Comparison of ENCODE assay signal across 13 cellular contexts in genomic region chr2:169139145-169139544, GRCh38.
DNase-seq lines count a peak whose midpoint lies in the region; ATAC-seq and TF ChIP-seq lines count a peak whose summit lies in the region.
"Had no signal": no experiment of that assay in that cellular context is flagged by ENCODE, and none has a peak within 500 bp of the region (broad histone marks: within the 10 kb centered on the region; RNA-seq: fewer than 3 reads in every experiment).

No MANE protein-coding gene starts in this region.

- no peak for ATAC-seq in T-helper 17 cell

- H3K18ac ChIP-seq in mesendoderm (ENCODE audit: low read length) = peak overlapping the region; percentile 63

- H2BK15ac ChIP-seq in mesendoderm (replicated peaks; ENCODE audit: low read depth) = peak overlapping the region; percentile 48

- WGBS in mesendoderm (ENCODE audit: extremely low coverage, insufficient coverage, low lambda C conversion rate) = no CpG with 5 or more reads among the region's 7 CpGs

- H3K9me2 ChIP-seq in MM.1S (replicated peaks; ENCODE audit: insufficient read depth, low read length) = no peaks in the 10 kb centered on the region

- H3K27ac ChIP-seq in MM.1S (ENCODE audit: low read length) (no peak overlapping the region), mesendoderm (ENCODE audit: low read depth, low read length) (no peak overlapping the region)
- H3K27ac ChIP-seq: BLaER1 treated with 17β-estradiol and CSF1 and Interleukin-3, amounts not matched to agents 10 nM and 100 nM had no signal

- H3K9ac ChIP-seq in MM.1S (ENCODE audit: low read length) (no peak overlapping the region), mesendoderm (ENCODE audit: low read length) (no peak overlapping the region)
- H3K9ac ChIP-seq: BLaER1 treated with 17β-estradiol and CSF1 and Interleukin-3, amounts not matched to agents 10 nM and 100 nM had no signal

- peak; percentile 15 for DNase-seq in NCI-H748 (lab: John Stamatoyannopoulos, UW; ENCODE audit: unreplicated experiment)
- DNase-seq in NCI-H748 treated with DMSO at 0.1 percent for 48 hours (lab: John Stamatoyannopoulos, UW) = no peak
- no peak for DNase-seq in MM.1S
- DNase-seq in T-helper 17 cell = no peak
- peak; percentile 13 for DNase-seq in mesendoderm
- no peak for DNase-seq in H7
- DNase-seq in NCI-H1105 treated with DMSO at 0.1 percent for 48 hours (lab: John Stamatoyannopoulos, UW) = no peak
- DNase-seq: ACHN; CD4-positive, CD25-positive, alpha-beta regulatory T cell; DMS53; GF-D8 had no signal

- H3K4me1 ChIP-seq in MM.1S (ENCODE audit: low read length) (peaks cover 37% of the 10 kb centered on the region), mesendoderm (ENCODE audit: control insufficient read depth, low read depth, low read length) (peaks cover 15% of the 10 kb centered on the region)

- no peaks in the 10 kb centered on the region for H3K79me2 ChIP-seq in MM.1S (ENCODE audit: low read length)
- H3K79me2 ChIP-seq in mesendoderm (ENCODE audit: control insufficient read depth, insufficient read depth, low read length) = no peaks in the 10 kb centered on the region

- H3K4me2 ChIP-seq in MM.1S (ENCODE audit: low read depth, low read length) (0 out of 2 replicates have a peak overlapping the region, but pooled peaks have one; percentile 54), mesendoderm (ENCODE audit: low read length) (no peak overlapping the region)
- H3K4me2 ChIP-seq: BLaER1 treated with 17β-estradiol and CSF1 and Interleukin-3, amounts not matched to agents 10 nM and 100 nM had no signal

- H3K56ac ChIP-seq in mesendoderm (ENCODE audit: low read length) = no peak overlapping the region

- peaks cover 6% of the 10 kb centered on the region for H3K4me1 Mint-ChIP-seq in T-helper 17 cell
- H3K4me1 Mint-ChIP-seq: CD4-positive, CD25-positive, alpha-beta regulatory T cell had no signal

- peak overlapping the region; percentile 75 for H2BK120ac ChIP-seq in mesendoderm (ENCODE audit: low read depth, low read length)

- H3K4me3 Mint-ChIP-seq in T-helper 17 cell = no peak overlapping the region
- H3K4me3 Mint-ChIP-seq: CD4-positive, CD25-positive, alpha-beta regulatory T cell; IgD-negative memory B cell had no signal

- H3K9me3 ChIP-seq in MM.1S (replicated peaks; ENCODE audit: insufficient read depth, low read length) (no peaks in the 10 kb centered on the region), T-helper 17 cell (ENCODE audit: control insufficient read depth, low read length, poor library complexity, severe bottlenecking) (no peaks in the 10 kb centered on the region)
- H3K9me3 ChIP-seq: BLaER1 treated with 17β-estradiol and CSF1 and Interleukin-3, amounts not matched to agents 10 nM and 100 nM had no signal

- peak overlapping the region; percentile 24 for H3K27ac Mint-ChIP-seq in T-helper 17 cell
- H3K27ac Mint-ChIP-seq: CD4-positive, CD25-positive, alpha-beta regulatory T cell; IgD-negative memory B cell had no signal

- no peak overlapping the region for H4K5ac ChIP-seq in mesendoderm (ENCODE audit: low read length)

- no peaks in the 10 kb centered on the region for H4K20me1 ChIP-seq in MM.1S (ENCODE audit: insufficient read depth, low read length)
- H4K20me1 ChIP-seq: BLaER1 treated with 17β-estradiol and CSF1 and Interleukin-3, amounts not matched to agents 10 nM and 100 nM had no signal

- H3K23ac ChIP-seq in mesendoderm (ENCODE audit: low read length) = no peak overlapping the region

- peaks cover 10% of the 10 kb centered on the region for H3F3A ChIP-seq in MM.1S (ENCODE audit: insufficient read depth, low read length)

- no peaks in the 10 kb centered on the region for H3K36me3 Mint-ChIP-seq in T-helper 17 cell (ENCODE audit: low read depth)
- H3K36me3 Mint-ChIP-seq: CD4-positive, CD25-positive, alpha-beta regulatory T cell; IgD-negative memory B cell had no signal

- H2AFZ ChIP-seq in MM.1S (ENCODE audit: low read length) = no peak overlapping the region; the same call in 1 of the 2 replicates

- no peaks in the 10 kb centered on the region for H3K27me3 ChIP-seq in MM.1S (replicated peaks; ENCODE audit: insufficient read depth, low read length)
- no peaks in the 10 kb centered on the region for H3K27me3 ChIP-seq in mesendoderm (ENCODE audit: insufficient read depth, low read length, poor library complexity)
- H3K27me3 ChIP-seq in H7 (ENCODE audit: control insufficient read depth, insufficient read depth, low read length) = no peaks in the 10 kb centered on the region
- H3K27me3 ChIP-seq: BLaER1 treated with 17β-estradiol and CSF1 and Interleukin-3, amounts not matched to agents 10 nM and 100 nM had no signal

- H2AK5ac ChIP-seq in mesendoderm (ENCODE audit: low read length) = no peak overlapping the region

- no peak overlapping the region for H2BK5ac ChIP-seq in mesendoderm (ENCODE audit: low read length)

- no peaks in the 10 kb centered on the region for H3K79me1 ChIP-seq in mesendoderm (ENCODE audit: low read length)

- no peaks in the 10 kb centered on the region for H3K36me3 ChIP-seq in MM.1S (replicated peaks; ENCODE audit: insufficient read depth, low read length)
- H3K36me3 ChIP-seq in mesendoderm (ENCODE audit: control insufficient read depth, insufficient read depth, low read length) = no peaks in the 10 kb centered on the region
- no peaks in the 10 kb centered on the region for H3K36me3 ChIP-seq in H7 (replicated peaks; ENCODE audit: control insufficient read depth, insufficient read depth, low read length)
- H3K36me3 ChIP-seq: BLaER1 treated with 17β-estradiol and CSF1 and Interleukin-3, amounts not matched to agents 10 nM and 100 nM had no signal

- TF ChIP-seq CTCF in MM.1S (IDR thresholded peaks at IDR 0.05; ENCODE audit: low read length) = no peak

- H3K27me3 Mint-ChIP-seq in T-helper 17 cell = peaks cover 6% of the 10 kb centered on the region
- H3K27me3 Mint-ChIP-seq: IgD-negative memory B cell had no signal

- H3K4ac ChIP-seq in mesendoderm (ENCODE audit: low read depth, low read length) = no peak overlapping the region

- no peak overlapping the region for H3K4me3 ChIP-seq in MM.1S (ENCODE audit: low read length)
- H3K4me3 ChIP-seq in mesendoderm (ENCODE audit: low read length) = no peak overlapping the region
- no peak overlapping the region for H3K4me3 ChIP-seq in H7 (ENCODE audit: insufficient read depth, low read depth, low read length)
- H3K4me3 ChIP-seq: BLaER1 treated with 17β-estradiol and CSF1 and Interleukin-3, amounts not matched to agents 10 nM and 100 nM had no signal

- no peak overlapping the region for H4K8ac ChIP-seq in mesendoderm (ENCODE audit: low read depth, low read length)

Comparison
In these comparisons a context has a peak if more than half of its experiments do, and no peak if none do; other contexts are left out.
1. DNase-seq: peak in NCI-H748 (single experiment) and mesendoderm (single experiment); none in NCI-H748 treated with DMSO at 0.1 percent for 48 hours (single experiment), MM.1S (single experiment), T-helper 17 cell (0 of 3), H7 (single experiment) and NCI-H1105 treated with DMSO at 0.1 percent for 48 hours (single experiment).